16 cellular contexts compared by ENCODE assay signal in the genomic region with DNA sequence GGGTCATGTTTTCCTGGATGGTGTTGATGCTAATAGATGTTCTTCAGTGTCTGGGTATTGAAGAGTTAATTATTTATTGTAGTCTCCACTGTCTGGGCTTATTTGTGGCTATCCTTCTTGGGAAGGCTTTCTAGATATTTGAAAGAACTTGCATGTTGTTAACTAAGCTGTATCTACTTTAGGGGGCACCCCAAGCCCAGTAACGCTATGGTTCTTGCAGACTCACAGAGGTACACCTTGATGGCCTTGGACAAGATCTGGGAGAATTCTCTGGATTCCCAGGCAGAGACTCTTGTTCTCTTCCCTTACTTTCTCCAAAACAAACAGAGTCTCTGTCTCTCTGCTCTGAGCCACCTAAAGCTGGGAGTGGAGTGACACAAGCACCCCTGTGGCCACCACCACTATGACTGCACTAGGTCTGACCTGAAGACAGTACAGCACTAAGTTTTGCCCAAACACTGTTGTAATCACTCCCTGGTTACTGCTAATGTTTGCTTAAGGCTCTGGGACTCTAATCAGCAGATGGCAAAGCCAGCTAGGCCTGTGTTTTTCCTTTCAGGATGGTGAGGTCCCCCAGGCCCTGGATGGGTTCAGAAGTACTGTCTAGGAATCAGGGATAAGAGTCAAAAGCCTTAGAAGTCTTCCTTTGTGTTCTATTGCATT.
"Had no signal": no experiment of that assay in that cellular context is flagged by ENCODE, and none has a peak within 500 bp of the region (broad histone marks: within the 10 kb centered on the region; RNA-seq: fewer than 3 reads in every experiment).

No MANE protein-coding gene starts in this region.

- H3K4me1 Mint-ChIP-seq: activated CD8-positive, alpha-beta memory T cell treated with anti-CD3 and anti-CD28 coated beads, Interleukin-2, amount 10 ng/mL, durations not matched to agents 7 days and 5 days; activated naive CD8-positive, alpha-beta T cell treated with anti-CD3 and anti-CD28 coated beads for 36 hours had no signal

- H3K27ac ChIP-seq: breast epithelium, ovary, tibial nerve had no signal

- H3K9me3 ChIP-seq: breast epithelium, ovary, tibial nerve had no signal

- H3K27me3 ChIP-seq: breast epithelium, ovary, tibial nerve had no signal

- H3K4me3 Mint-ChIP-seq: activated CD8-positive, alpha-beta memory T cell treated with anti-CD3 and anti-CD28 coated beads, Interleukin-2, amount 10 ng/mL, durations not matched to agents 7 days and 5 days; activated naive CD8-positive, alpha-beta T cell treated with anti-CD3 and anti-CD28 coated beads for 36 hours; activated T-cell treated with anti-CD3 and anti-CD28 coated beads, Interleukin-2, amount 50 U/mL, for 4 hours had no signal

- H3K36me3 Mint-ChIP-seq: activated CD8-positive, alpha-beta memory T cell treated with anti-CD3 and anti-CD28 coated beads, Interleukin-2, amount 10 ng/mL, durations not matched to agents 7 days and 5 days had no signal

- H3K9me3 Mint-ChIP-seq: activated naive CD8-positive, alpha-beta T cell treated with anti-CD3 and anti-CD28 coated beads for 36 hours had no signal

- H3K36me3 ChIP-seq: breast epithelium, ovary, tibial nerve had no signal

- H3K4me1 ChIP-seq: breast epithelium, tibial nerve had no signal

- H3K4me3 ChIP-seq: breast epithelium, ovary, tibial nerve had no signal

- ATAC-seq: activated CD4-positive, CD25-positive, alpha-beta regulatory T cell treated with anti-CD3 and anti-CD28 coated beads, Interleukin-2, amount 50 U/mL, for 24 hours; activated CD8-positive, alpha-beta memory T cell treated with anti-CD3 and anti-CD28 coated beads, Interleukin-2, amount 10 ng/mL, durations not matched to agents 7 days and 5 days; activated T-cell treated with anti-CD3 and anti-CD28 coated beads, Interleukin-2, amount 50 U/mL, for 4 hours; esophagus mucosa; left ventricle myocardium superior had no signal

- H3K27ac Mint-ChIP-seq: activated CD8-positive, alpha-beta memory T cell treated with anti-CD3 and anti-CD28 coated beads, Interleukin-2, amount 10 ng/mL, durations not matched to agents 7 days and 5 days; activated naive CD8-positive, alpha-beta T cell treated with anti-CD3 and anti-CD28 coated beads for 36 hours had no signal

- DNase-seq: activated CD8-positive, alpha-beta memory T cell treated with anti-CD3 and anti-CD28 coated beads, Interleukin-2, amount 10 ng/mL, durations not matched to agents 7 days and 5 days; activated gamma-delta T cell; activated naive CD8-positive, alpha-beta T cell treated with anti-CD3 and anti-CD28 coated beads for 36 hours; activated T-cell treated with anti-CD3 and anti-CD28 coated beads, Interleukin-2, amount 50 U/mL, for 4 hours; anterior cingulate cortex; foreskin fibroblast; head of caudate nucleus; islet precursor cell; left ventricle myocardium superior; mesenchymal stem cell; ovary; stimulated activated CD4-positive, alpha-beta T cell treated with anti-CD3 and anti-CD28 coated beads, Interleukin-4, amount 100 ng/mL, for 4 hours had no signal
